In the genomic region with DNA sequence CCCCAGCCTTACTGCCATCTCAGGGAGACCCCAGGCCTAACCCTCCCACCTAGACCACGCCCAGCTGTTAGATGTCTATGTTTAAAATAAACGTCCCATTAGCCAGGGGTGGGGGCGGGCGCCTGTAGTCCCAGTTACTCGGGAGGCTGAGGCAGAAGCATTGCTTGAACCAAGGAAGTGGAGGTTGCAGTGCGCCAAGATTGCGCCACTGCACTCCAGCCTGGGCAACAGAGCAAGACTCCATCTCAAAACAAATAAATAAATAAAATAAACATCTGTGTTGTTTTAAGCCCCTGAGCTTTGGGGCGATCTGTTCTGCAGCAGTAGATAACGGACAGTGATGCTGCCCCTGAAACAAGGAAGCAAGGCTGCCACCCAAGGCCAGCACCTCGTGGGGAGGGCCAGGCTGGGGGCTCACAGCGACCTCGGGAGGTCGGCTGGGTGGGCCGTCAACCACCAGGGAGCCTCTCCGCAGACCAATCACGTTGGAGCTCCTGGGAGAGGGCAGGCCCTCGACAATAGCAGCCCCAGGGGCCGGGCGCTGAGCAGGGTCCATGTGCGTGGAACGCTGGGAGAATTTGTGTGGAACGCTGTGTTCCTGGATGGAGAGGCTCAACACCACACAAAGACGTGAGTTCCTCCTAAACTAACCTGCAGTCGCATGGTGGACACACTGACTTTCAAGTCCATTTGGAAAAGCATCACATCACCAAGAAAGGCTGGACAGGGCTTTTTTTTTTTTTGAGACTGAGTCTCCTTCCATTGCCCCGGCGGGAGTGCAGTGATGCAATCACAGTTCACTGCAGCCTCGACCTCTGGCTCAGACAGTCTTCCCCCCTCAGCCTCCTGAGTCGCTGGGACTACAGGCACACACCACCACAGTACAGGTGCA, we compare ENCODE assay signal across 10 cellular contexts. TPM values are rescaled to one million over a fixed set of nuclear protein-coding genes. Genes with fewer than 3 reads are reported as not detected.
DNase-seq lines count a peak whose midpoint lies in the region; ATAC-seq and TF ChIP-seq lines count a peak whose summit lies in the region.
"Had no signal": no experiment of that assay in that cellular context is flagged by ENCODE, and none has a peak within 500 bp of the region (broad histone marks: within the 10 kb centered on the region; RNA-seq: fewer than 3 reads in every experiment).

No MANE protein-coding gene starts in this region.

- H3K4me3 ChIP-seq in AG04450 (ENCODE audit: low read depth, low read length) (no peak overlapping the region), upper lobe of right lung (no peak overlapping the region)

- H3K27me3 ChIP-seq in AG04450 (ENCODE audit: control insufficient read depth, insufficient read depth, low read length): no peaks in the 10 kb centered on the region
- peaks cover 8% of the 10 kb centered on the region for H3K27me3 ChIP-seq in upper lobe of right lung

- peaks cover 6% of the 10 kb centered on the region for H3K36me3 ChIP-seq in upper lobe of right lung

- peaks cover 3% of the 10 kb centered on the region for H3K4me1 Mint-ChIP-seq in activated naive CD8-positive, alpha-beta T cell treated with anti-CD3 and anti-CD28 coated beads, Interleukin-2, amount 50 U/mL, for 24 hours
- peaks cover 4 to 12% (median 7%) of the 10 kb centered on the region in 3 donors for H3K4me1 Mint-ChIP-seq in naive B cell

- H3K36me3 Mint-ChIP-seq in activated naive CD8-positive, alpha-beta T cell treated with anti-CD3 and anti-CD28 coated beads, Interleukin-2, amount 50 U/mL, for 24 hours (ENCODE audit: low read depth): no peaks in the 10 kb centered on the region
- no peaks in the 10 kb centered on the region for H3K36me3 Mint-ChIP-seq in naive B cell

- CTCF ChIA-PET in AG04450 (lab: Charles Lee): interaction anchor here (0.7 kb wide), 1 partner anchor 211 kb away, joined by 3 read pairs; no protein-coding TSS in a partner anchor

- intact Hi-C loops in upper lobe of right lung (cut with DNase I): no loop called here

- H3K27ac ChIP-seq in AG04450 (ENCODE audit: low read depth, low read length) (peak overlapping the region; percentile 31), upper lobe of right lung (no peak overlapping the region)

- ATAC-seq in activated naive CD8-positive, alpha-beta T cell treated with anti-CD3 and anti-CD28 coated beads, Interleukin-2, amount 50 U/mL, for 24 hours: no peak
- ATAC-seq in naive B cell (ENCODE audit: low read depth in 2 of 2) (no peak), upper lobe of right lung (no peak), HG03342 (IDR thresholded peaks at IDR 0.05; ENCODE audit: unreplicated experiment) (no peak), HG02840 (IDR thresholded peaks at IDR 0.05; ENCODE audit: low FRiP score, unreplicated experiment) (no peak), HG03565 (IDR thresholded peaks at IDR 0.05; ENCODE audit: unreplicated experiment) (no peak)

- peaks cover 12% of the 10 kb centered on the region for H3K4me1 ChIP-seq in upper lobe of right lung

- H3K9me3 Mint-ChIP-seq in activated naive CD8-positive, alpha-beta T cell treated with anti-CD3 and anti-CD28 coated beads, Interleukin-2, amount 50 U/mL, for 24 hours: no peaks in the 10 kb centered on the region
- H3K9me3 Mint-ChIP-seq in naive B cell: no peaks in the 10 kb centered on the region
- H3K9me3 Mint-ChIP-seq: activated T-cell treated with anti-CD3 and anti-CD28 coated beads, Interleukin-2, amount 50 U/mL, for 24 hours had no signal

- no peak overlapping the region for H3K27ac Mint-ChIP-seq in activated naive CD8-positive, alpha-beta T cell treated with anti-CD3 and anti-CD28 coated beads, Interleukin-2, amount 50 U/mL, for 24 hours
- H3K27ac Mint-ChIP-seq in naive B cell: peak overlapping the region in 4 of 6 donors; percentile 47 to 88 (median 72)
- H3K27ac Mint-ChIP-seq: activated T-cell treated with anti-CD3 and anti-CD28 coated beads, Interleukin-2, amount 50 U/mL, for 24 hours had no signal

- H3K9me3 ChIP-seq in AG04450 (ENCODE audit: control insufficient read depth, insufficient read depth, low read length) (no peaks in the 10 kb centered on the region; the same call in 1 of the 2 replicates), upper lobe of right lung (no peaks in the 10 kb centered on the region)

- POLR2A ChIA-PET in AG04450 (lab: Yijun Ruan, JAX): interaction anchor here (1.6 kb wide), 1 partner anchor 52 kb away, joined by 5 read pairs; the partner anchor contains the start of gene GMEB2

- DNase-seq in AG04450 (ENCODE audit: low read depth, low spot score) (no peak), HCEC 1CT (peak; percentile 65), naive B cell (no peak), upper lobe of right lung (no peak)
- DNase-seq in activated naive CD8-positive, alpha-beta T cell treated with anti-CD3 and anti-CD28 coated beads, Interleukin-2, amount 50 U/mL, for 24 hours: no peak

- peaks cover 9% of the 10 kb centered on the region for H3K27me3 Mint-ChIP-seq in activated naive CD8-positive, alpha-beta T cell treated with anti-CD3 and anti-CD28 coated beads, Interleukin-2, amount 50 U/mL, for 24 hours
- H3K27me3 Mint-ChIP-seq in naive B cell: no peaks in the 10 kb centered on the region

- TF ChIP-seq CTCF in AG04450 (IDR thresholded peaks at IDR 0.05; ENCODE audit: low read depth, low read length) (no peak), upper lobe of right lung (IDR thresholded peaks at IDR 0.05) (no peak)

- peak overlapping the region; percentile 21 for H3K4me3 Mint-ChIP-seq in activated naive CD8-positive, alpha-beta T cell treated with anti-CD3 and anti-CD28 coated beads, Interleukin-2, amount 50 U/mL, for 24 hours
- peak overlapping the region; percentile 47 to 87 (median 79) for H3K4me3 Mint-ChIP-seq in naive B cell
- H3K4me3 Mint-ChIP-seq: activated T-cell treated with anti-CD3 and anti-CD28 coated beads, Interleukin-2, amount 50 U/mL, for 24 hours had no signal

RNA-seq across cellular contexts. Expression of gene HELZ2, which starts 1.0 kb away (rescaled TPM):
- polyA plus RNA-seq in AG04450 (2011; rRNA removed): 4.6 and 7.0 TPM in 2 replicates
- 21.1 and 27.3 TPM in 2 replicates for polyA minus RNA-seq in AG04450 (2011; rRNA and poly(A)+ RNA removed)
- polyA plus RNA-seq in naive B cell (ENCODE audit: low read depth in 6 of 6): 10 to 100 TPM in 3 of 6 donors, 1 to 10 TPM in 3; 2.5 to 11.6 (median 9.3) TPM
- total RNA-seq in upper lobe of right lung: 53.3 TPM

RNA-seq across cellular contexts. Expression of gene FNDC11, which starts 21.1 kb away (rescaled TPM):
- polyA plus RNA-seq in AG04450 (2011; rRNA removed): 0.64 and 0.76 TPM in 2 replicates
- 0.32 and 0.35 TPM in 2 replicates for polyA minus RNA-seq in AG04450 (2011; rRNA and poly(A)+ RNA removed)
- 1 to 10 TPM in 5 of 6 donors, under 1 TPM in 1; 0.08 to 5.2 (median 1.8) TPM for polyA plus RNA-seq in naive B cell (ENCODE audit: low read depth in 6 of 6)
- total RNA-seq in upper lobe of right lung: 0.32 TPM

RNA-seq across cellular contexts. Expression of gene SRMS, which starts 27.5 kb away (rescaled TPM):
- polyA plus RNA-seq in AG04450 (2011; rRNA removed): not detected in 2 replicates
- not detected in 2 replicates for polyA minus RNA-seq in AG04450 (2011; rRNA and poly(A)+ RNA removed)
- polyA plus RNA-seq in naive B cell (ENCODE audit: low read depth in 6 of 6): not detected
- not detected for total RNA-seq in upper lobe of right lung
- total RNA-seq: omental fat pad had no signal

RNA-seq across cellular contexts. Expression of gene PTK6, which starts 37.9 kb away (rescaled TPM):
- polyA plus RNA-seq in AG04450 (2011; rRNA removed): 0.02 TPM in 1 of 2 replicates, not detected in the other
- not detected in 2 replicates for polyA minus RNA-seq in AG04450 (2011; rRNA and poly(A)+ RNA removed)
- polyA plus RNA-seq in naive B cell (ENCODE audit: low read depth in 6 of 6): 1 to 10 TPM in 1 of 6 donors, under 1 TPM in 5; 0.10 to 1.3 (median 0.51) TPM
- 4.9 TPM for total RNA-seq in upper lobe of right lung

RNA-seq across cellular contexts. Expression of gene GMEB2, which starts 51.8 kb away (rescaled TPM):
- polyA plus RNA-seq in AG04450 (2011; rRNA removed): 6.3 and 7.3 TPM in 2 replicates
- polyA minus RNA-seq in AG04450 (2011; rRNA and poly(A)+ RNA removed): 6.6 and 7.3 TPM in 2 replicates
- polyA plus RNA-seq in naive B cell (ENCODE audit: low read depth in 6 of 6): 10 to 100 TPM in 1 of 6 donors, 1 to 10 TPM in 5; 3.1 to 16.0 (median 8.6) TPM
- total RNA-seq in upper lobe of right lung: 11.3 TPM
